In the genomic region with DNA sequence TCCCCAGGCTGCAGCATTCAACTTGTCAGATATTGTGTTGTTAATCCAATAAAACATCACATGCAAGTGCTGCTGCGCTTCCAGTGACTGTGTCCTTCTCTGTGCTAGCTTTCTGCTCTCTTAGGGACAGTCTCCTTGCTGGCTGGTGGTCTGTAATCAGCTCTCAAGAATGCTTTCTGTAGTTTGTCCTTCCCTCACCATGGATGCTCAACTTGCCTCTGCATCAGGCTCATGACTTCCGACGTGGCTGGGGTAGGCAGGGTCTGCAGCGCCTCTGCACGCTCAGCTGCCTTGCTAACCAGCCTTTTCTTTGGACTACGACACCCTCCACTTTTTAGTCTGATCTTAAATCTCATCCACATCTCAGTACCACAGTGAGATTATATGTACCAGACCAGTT, we compare ENCODE assay signal across 15 cellular contexts. TPM values are rescaled to one million over a fixed set of nuclear protein-coding genes. Genes with fewer than 3 reads are reported as not detected.
A peak's percentile ranks its signal among the peaks of the same experiment; 100 is the strongest.
DNase-seq lines count a peak whose midpoint lies in the region; ATAC-seq, FAIRE-seq and TF ChIP-seq lines count a peak whose summit lies in the region.
"Had no signal": no experiment of that assay in that cellular context is flagged by ENCODE, and none has a peak within 500 bp of the region (broad histone marks: within the 10 kb centered on the region; RNA-seq: fewer than 3 reads in every experiment).

No MANE protein-coding gene starts in this region.

- H3K9me3 ChIP-seq in IMR-90 (ENCODE audit: control insufficient read depth, insufficient read depth, low read length) (no peaks in the 10 kb centered on the region), transverse colon (no peaks in the 10 kb centered on the region), kidney (ENCODE audit: control insufficient read depth in 1 of 2, low read length in 2 of 2) (no peaks in the 10 kb centered on the region)
- H3K9me3 ChIP-seq: BLaER1, left lung, SJCRH30 had no signal

- TF ChIP-seq POLR2A in IMR-90 (IDR thresholded peaks at IDR 0.05; ENCODE audit: low read depth, low read length) (no peak), transverse colon (IDR thresholded peaks at IDR 0.05) (no peak)

- H3K79me1 ChIP-seq in IMR-90 (ENCODE audit: low read depth in 1 of 2, low read length in 2 of 2) (peaks cover 10 to 19% of the 10 kb centered on the region in 2 experiments; a peak in 3 of 4 replicates), mesendoderm (ENCODE audit: low read length) (peaks cover 8% of the 10 kb centered on the region)

- H4K5ac ChIP-seq in IMR-90 (ENCODE audit: low read depth, low read length), result no peak overlapping the region
- H4K5ac ChIP-seq in mesendoderm (ENCODE audit: low read length), result no peak overlapping the region

- H2BK120ac ChIP-seq in IMR-90 (ENCODE audit: low read depth, low read length) (no peak overlapping the region), mesendoderm (ENCODE audit: low read depth, low read length) (no peak overlapping the region)

- H3K4me1 Mint-ChIP-seq in Calu3 (ENCODE audit: low read depth, unreplicated experiment), result no peaks in the 10 kb centered on the region
- H3K4me1 Mint-ChIP-seq: activated T-helper 17 cell treated with anti-CD3 and anti-CD28 coated beads, Interleukin-2, amount 50 U/mL, for 72 hours; stimulated activated naive B cell treated with anti-CD40 and anti-IgM and Interleukin-4, amounts not matched to agents 10 μg/mL and 1 μg/mL and 100 μg/mL, for 72 hours had no signal

- H2BK5ac ChIP-seq in IMR-90 (ENCODE audit: low read depth, low read length, poor library complexity, severe bottlenecking), result no peak overlapping the region
- no peak overlapping the region for H2BK5ac ChIP-seq in mesendoderm (ENCODE audit: low read length)

- H4K20me1 ChIP-seq in IMR-90 (ENCODE audit: insufficient read depth, low read length), result 0 out of 2 replicates have a peak, but pooled peaks cover 4% of the 10 kb centered on the region
- H4K20me1 ChIP-seq: BLaER1 had no signal

- no peak for TF ChIP-seq EP300 in transverse colon (IDR thresholded peaks at IDR 0.05; ENCODE audit: low read depth)

- H3K4ac ChIP-seq in IMR-90 (ENCODE audit: low read depth, low read length), result no peak overlapping the region; the same call in 1 of the 2 replicates
- no peak overlapping the region for H3K4ac ChIP-seq in mesendoderm (ENCODE audit: low read depth, low read length)

- no peaks in the 10 kb centered on the region for H3K27me3 ChIP-seq in IMR-90 (ENCODE audit: control insufficient read depth, insufficient read depth, low read length)
- H3K27me3 ChIP-seq in mesendoderm (ENCODE audit: insufficient read depth, low read length, poor library complexity), result no peaks in the 10 kb centered on the region
- no peaks in the 10 kb centered on the region for H3K27me3 ChIP-seq in transverse colon
- H3K27me3 ChIP-seq: BLaER1, SJCRH30 had no signal

- no peak for ATAC-seq in IMR-90 (ENCODE audit: low read depth)
- no peak for ATAC-seq in GM18909 (IDR thresholded peaks at IDR 0.05; ENCODE audit: poor library complexity, unreplicated experiment)
- ATAC-seq: activated T-helper 17 cell treated with anti-CD3 and anti-CD28 coated beads, Interleukin-2, amount 50 U/mL, for 72 hours had no signal

- DNase-seq in IMR-90, result no peak
- peak; percentile 63 for DNase-seq in mesendoderm
- DNase-seq in transverse colon, result no peak
- DNase-seq in T-helper 2 cell, result no peak
- no peak for DNase-seq in kidney
- no peak for DNase-seq in Calu3
- DNase-seq: GOT3; left lung; NCI-H2171 treated with DMSO at 0.1 percent for 48 hours; stimulated activated naive B cell treated with anti-CD40 and anti-IgM and Interleukin-4, amounts not matched to agents 10 μg/mL and 1 μg/mL and 100 μg/mL, for 72 hours had no signal

- no peak for TF ChIP-seq RAD21 in IMR-90 (IDR thresholded peaks at IDR 0.05; ENCODE audit: low read length)

- H3K27ac ChIP-seq in IMR-90 (ENCODE audit: insufficient read depth, low read length) (no peak overlapping the region), cingulate gyrus (ENCODE audit: low read depth, low read length) (peak overlapping the region; percentile 24), mesendoderm (ENCODE audit: low read depth, low read length) (no peak overlapping the region), transverse colon (peak overlapping the region in 3 of 4 donors; percentile 42 to 57 (median 49)), kidney (ENCODE audit: low read depth in 2 of 2, low read length in 2 of 2) (no peak overlapping the region)
- H3K27ac ChIP-seq: BLaER1, left lung, SJCRH30 had no signal

- H3K56ac ChIP-seq in IMR-90 (ENCODE audit: extremely low read depth, insufficient read depth, low read length) (no peak overlapping the region), mesendoderm (ENCODE audit: low read length) (no peak overlapping the region)

- H2BK15ac ChIP-seq in IMR-90 (ENCODE audit: low read depth, low read length), result no peak overlapping the region
- H2BK15ac ChIP-seq in mesendoderm (replicated peaks; ENCODE audit: low read depth), result no peak overlapping the region

- no peaks in the 10 kb centered on the region for H3K27me3 Mint-ChIP-seq in Calu3 (ENCODE audit: unreplicated experiment)
- H3K27me3 Mint-ChIP-seq: activated T-helper 17 cell treated with anti-CD3 and anti-CD28 coated beads, Interleukin-2, amount 50 U/mL, for 72 hours had no signal

- TF ChIP-seq CTCF in IMR-90 (conservative IDR thresholded peaks at IDR 0.05; ENCODE audit: low read depth, low read length) (no peak), transverse colon (IDR thresholded peaks at IDR 0.05) (no peak), kidney (IDR thresholded peaks at IDR 0.05; ENCODE audit: borderline replicate concordance, extremely low read depth, insufficient read depth) (no peak), Calu3 (IDR thresholded peaks at IDR 0.05; ENCODE audit: unreplicated experiment) (no peak)

- H3K36me3 ChIP-seq in IMR-90 (ENCODE audit: control insufficient read depth, insufficient read depth, low read length), result peaks cover 9% of the 10 kb centered on the region
- H3K36me3 ChIP-seq in mesendoderm (ENCODE audit: control insufficient read depth, insufficient read depth, low read length), result peaks cover 9% of the 10 kb centered on the region
- peaks cover 0 to 5% (median 0%) of the 10 kb centered on the region in 4 donors for H3K36me3 ChIP-seq in transverse colon
- H3K36me3 ChIP-seq in kidney (ENCODE audit: control insufficient read depth in 1 of 2, insufficient read depth in 2 of 2, low read length in 2 of 2), result peaks cover 0 to 2% of the 10 kb centered on the region in 2 donors
- H3K36me3 ChIP-seq: BLaER1, left lung had no signal

- dilution Hi-C loops in IMR-90 (cut with HindIII; ENCODE audit: low sequenced_read_pairs, unreplicated experiment), result no loop called here

- H3K9me3 Mint-ChIP-seq in Calu3 (ENCODE audit: low read depth, unreplicated experiment), result no peaks in the 10 kb centered on the region
- H3K9me3 Mint-ChIP-seq: activated T-helper 17 cell treated with anti-CD3 and anti-CD28 coated beads, Interleukin-2, amount 50 U/mL, for 72 hours; stimulated activated naive B cell treated with anti-CD40 and anti-IgM and Interleukin-4, amounts not matched to agents 10 μg/mL and 1 μg/mL and 100 μg/mL, for 72 hours had no signal

- H3K14ac ChIP-seq in IMR-90 (replicated peaks; ENCODE audit: low read depth, low read length), result no peak overlapping the region

- no peak overlapping the region for H2AFZ ChIP-seq in IMR-90 (replicated peaks; ENCODE audit: low read length, poor library complexity)

- POLR2A ChIA-PET in IMR-90 (lab: Charles Lee; ENCODE audit: unreplicated experiment), result no interaction called here

- H3K4me3 ChIP-seq in IMR-90 (ENCODE audit: insufficient read depth, low read depth, low read length), result no peak overlapping the region
- no peak overlapping the region for H3K4me3 ChIP-seq in mesendoderm (ENCODE audit: low read length)
- no peak overlapping the region for H3K4me3 ChIP-seq in transverse colon
- H3K4me3 ChIP-seq in kidney (ENCODE audit: low read length in 2 of 2), result no peak overlapping the region
- H3K4me3 ChIP-seq: BLaER1, left lung, SJCRH30 had no signal

- H3K27ac Mint-ChIP-seq in Calu3 (ENCODE audit: unreplicated experiment), result no peak overlapping the region
- H3K27ac Mint-ChIP-seq: activated T-helper 17 cell treated with anti-CD3 and anti-CD28 coated beads, Interleukin-2, amount 50 U/mL, for 72 hours; stimulated activated naive B cell treated with anti-CD40 and anti-IgM and Interleukin-4, amounts not matched to agents 10 μg/mL and 1 μg/mL and 100 μg/mL, for 72 hours had no signal

- H4K8ac ChIP-seq in IMR-90 (ENCODE audit: low read depth in 2 of 2, low read length in 2 of 2), result peak overlapping the region in 1 of 2 experiments; percentile 30; a peak in 1 of 4 replicates
- H4K8ac ChIP-seq in mesendoderm (ENCODE audit: low read depth, low read length), result no peak overlapping the region

- FAIRE-seq in kidney (lab: Jason Lieb, UNC), result no peak

- no peak overlapping the region for H3K4me3 Mint-ChIP-seq in Calu3 (ENCODE audit: low read depth, unreplicated experiment)
- H3K4me3 Mint-ChIP-seq: activated T-helper 17 cell treated with anti-CD3 and anti-CD28 coated beads, Interleukin-2, amount 50 U/mL, for 72 hours; stimulated activated naive B cell treated with anti-CD40 and anti-IgM and Interleukin-4, amounts not matched to agents 10 μg/mL and 1 μg/mL and 100 μg/mL, for 72 hours had no signal

- H3K18ac ChIP-seq in IMR-90 (ENCODE audit: low read depth, low read length) (no peak overlapping the region), mesendoderm (ENCODE audit: low read length) (no peak overlapping the region)

- in situ Hi-C loops in IMR-90 (cut with MboI; ENCODE audit: low sequenced_read_pairs) (loop anchor here (5.0 to 25.0 kb wide), 2 partner anchors 192 to 387 kb away; partner anchors contain the start of gene WAPL), transverse colon (cut with MboI; ENCODE audit: low pct_ligation_motif_present in 1 of 4, low pct_unique_long_range_greater_than_20kb in 1 of 4, low sequenced_read_pairs in 3 of 4) (loop anchor here in 1 of 4 donors (10.0 kb wide), 1 partner anchor 204 kb away; no protein-coding TSS in a partner anchor)

- intact Hi-C loops in IMR-90 (cut with micrococcal nuclease) (loop anchor here (1.0 kb wide), 4 partner anchors 142 to 211 kb away; no protein-coding TSS in a partner anchor), transverse colon (cut with DNase I; ENCODE audit: low total_unique reads) (no loop called here), kidney (cut with DNase I) (no loop called here), Calu3 (cut with micrococcal nuclease; ENCODE audit: unreplicated experiment) (loop anchor here (1.0 to 5.0 kb wide), 2 partner anchors 187 to 211 kb away; no protein-coding TSS in a partner anchor)

- H3K4me2 ChIP-seq in IMR-90 (ENCODE audit: low read depth, low read length), result no peak overlapping the region
- no peak overlapping the region for H3K4me2 ChIP-seq in mesendoderm (ENCODE audit: low read length)
- H3K4me2 ChIP-seq: BLaER1 had no signal

- H2AK5ac ChIP-seq in IMR-90 (ENCODE audit: low read depth, low read length) (peak overlapping the region; percentile 66), mesendoderm (ENCODE audit: low read length) (no peak overlapping the region)

- peak overlapping the region; percentile 59 for H3K23ac ChIP-seq in IMR-90 (ENCODE audit: low read depth, low read length)
- no peak overlapping the region for H3K23ac ChIP-seq in mesendoderm (ENCODE audit: low read length)

- peaks cover 2% of the 10 kb centered on the region for H3K4me1 ChIP-seq in IMR-90 (ENCODE audit: control insufficient read depth, insufficient read depth, low read length)
- no peaks in the 10 kb centered on the region for H3K4me1 ChIP-seq in mesendoderm (ENCODE audit: control insufficient read depth, low read depth, low read length)
- peaks cover 4 to 23% (median 10%) of the 10 kb centered on the region in 4 donors for H3K4me1 ChIP-seq in transverse colon
- H3K4me1 ChIP-seq in kidney (ENCODE audit: control insufficient read depth in 1 of 2, insufficient read depth in 1 of 2, low read depth in 1 of 2, low read length in 2 of 2), result no peaks in the 10 kb centered on the region
- H3K4me1 ChIP-seq: BLaER1, SJCRH30 had no signal

- no peak overlapping the region for H2AK9ac ChIP-seq in IMR-90 (replicated peaks; ENCODE audit: low read depth, low read length, poor library complexity)

- no peak overlapping the region for H4K91ac ChIP-seq in IMR-90 (ENCODE audit: insufficient read depth, low read depth, low read length)

- no peaks in the 10 kb centered on the region for H3K36me3 Mint-ChIP-seq in Calu3 (ENCODE audit: insufficient read depth, unreplicated experiment)
- H3K36me3 Mint-ChIP-seq: stimulated activated naive B cell treated with anti-CD40 and anti-IgM and Interleukin-4, amounts not matched to agents 10 μg/mL and 1 μg/mL and 100 μg/mL, for 72 hours had no signal

- H3K9ac ChIP-seq in IMR-90 (ENCODE audit: low read depth, low read length) (peak overlapping the region; percentile 16; the same call in 1 of the 2 replicates), mesendoderm (ENCODE audit: low read length) (no peak overlapping the region), kidney (ENCODE audit: low read length in 2 of 2) (no peak overlapping the region)
- H3K9ac ChIP-seq: BLaER1 had no signal

- BruUV-seq in IMR-90 (replicated peaks; lab: Mats Ljungman, UMichigan) (no TSS peak), Calu3 (replicated peaks; lab: Mats Ljungman, UMichigan) (no TSS peak)

- no peak overlapping the region for H2BK20ac ChIP-seq in IMR-90 (ENCODE audit: low read depth, low read length)

- no CpG with 5 or more reads among the region's 6 CpGs for WGBS in IMR-90 (ENCODE audit: extremely low coverage in 2 of 2, insufficient read length in 1 of 2), 2 experiments
- no CpG with 5 or more reads among the region's 6 CpGs for WGBS in mesendoderm (ENCODE audit: extremely low coverage, insufficient coverage, low lambda C conversion rate)
- 74 to 100% methylated on average over 1 to 6 of the region's 6 CpGs for WGBS in transverse colon (ENCODE audit: low coverage in 1 of 2), 2 donors

- CTCF ChIA-PET in IMR-90 (lab: Yijun Ruan, JAX) (interaction anchor here (1.0 to 3.2 kb wide), 3 partner anchors 49 to 206 kb away, joined by 3 to 12 read pairs (median 4); no protein-coding TSS in a partner anchor), Calu3 (lab: Charles Lee) (interaction anchor here (1.2 kb wide), 1 partner anchor 206 kb away, joined by 4 read pairs; no protein-coding TSS in a partner anchor)

- peaks cover 9% of the 10 kb centered on the region for H3K79me2 ChIP-seq in mesendoderm (ENCODE audit: control insufficient read depth, insufficient read depth, low read length)

- peaks cover under 1% of the 10 kb centered on the region for H3K9me1 ChIP-seq in IMR-90 (ENCODE audit: insufficient read depth, low read length)

RNA-seq across cellular contexts. Expression of gene MMRN2, which starts 58.3 kb away (rescaled TPM):
- 0.56 and 1.8 TPM in 2 replicates for total RNA-seq in IMR-90 (2012; rRNA removed)
- polyA plus RNA-seq in IMR-90 (2012; rRNA removed), result 1.0 and 1.6 TPM in 2 replicates
- polyA plus RNA-seq in IMR-90 (2012; cell fraction: cytosol; rRNA removed), result 0.40 and 0.51 TPM in 2 replicates
- 3.8 and 4.2 TPM in 2 replicates for polyA plus RNA-seq in IMR-90 (2012; cell fraction: nucleus; rRNA removed; ENCODE audit: low replicate concordance)
- 0.46 TPM for polyA plus RNA-seq in mesendoderm (2013, experiment 1 of 2)
- 0.29 TPM for polyA plus RNA-seq in mesendoderm (2013, experiment 2 of 2)
- total RNA-seq in transverse colon, result 10 to 100 TPM in 1 of 4 donors, 1 to 10 TPM in 3; 1.1 to 25.3 (median 8.1) TPM
- 65.9 TPM for total RNA-seq in kidney
- polyA plus RNA-seq in kidney (ENCODE audit: insufficient read depth, low read depth, low replicate concordance), result 19.9 TPM
- 0.83 TPM in 1 of 2 replicates, not detected in the other for total RNA-seq in Calu3 (2022)

RNA-seq across cellular contexts. Expression of gene SNCG, which starts 59.3 kb away (rescaled TPM):
- 10.6 and 11.9 TPM in 2 replicates for total RNA-seq in IMR-90 (2012; rRNA removed)
- 17.9 and 19.0 TPM in 2 replicates for polyA plus RNA-seq in IMR-90 (2012; rRNA removed)
- 19.4 and 24.5 TPM in 2 replicates for polyA plus RNA-seq in IMR-90 (2012; cell fraction: cytosol; rRNA removed)
- polyA plus RNA-seq in IMR-90 (2012; cell fraction: nucleus; rRNA removed; ENCODE audit: low replicate concordance), result 12.2 and 13.8 TPM in 2 replicates
- 2.8 TPM for polyA plus RNA-seq in mesendoderm (2013, experiment 1 of 2)
- polyA plus RNA-seq in mesendoderm (2013, experiment 2 of 2), result 3.3 TPM
- total RNA-seq in transverse colon, result 1 to 10 TPM in 2 of 4 donors, not detected in 2; 7.4 to 7.5 TPM
- total RNA-seq in kidney, result 41.3 TPM
- polyA plus RNA-seq in kidney (ENCODE audit: insufficient read depth, low read depth, low replicate concordance), result 92.8 TPM
- total RNA-seq in Calu3 (2022), result 7.2 and 11.3 TPM in 2 replicates
- total RNA-seq: activated T-helper 17 cell treated with anti-CD3 and anti-CD28 coated beads, Interleukin-2, amount 50 U/mL, for 72 hours had no signal

Comparison
In these comparisons a context has a peak if more than half of its experiments do, and no peak if none do; other contexts are left out.
1. H3K27ac ChIP-seq: peak in cingulate gyrus (single experiment) and transverse colon (3 of 4); none in IMR-90 (single experiment), mesendoderm (single experiment) and kidney (0 of 2).
2. intact Hi-C loops: an anchor here in IMR-90 (1.0 kb wide) and Calu3 (1.0 to 5.0 kb wide); none called in transverse colon and kidney.